In the genomic region with DNA sequence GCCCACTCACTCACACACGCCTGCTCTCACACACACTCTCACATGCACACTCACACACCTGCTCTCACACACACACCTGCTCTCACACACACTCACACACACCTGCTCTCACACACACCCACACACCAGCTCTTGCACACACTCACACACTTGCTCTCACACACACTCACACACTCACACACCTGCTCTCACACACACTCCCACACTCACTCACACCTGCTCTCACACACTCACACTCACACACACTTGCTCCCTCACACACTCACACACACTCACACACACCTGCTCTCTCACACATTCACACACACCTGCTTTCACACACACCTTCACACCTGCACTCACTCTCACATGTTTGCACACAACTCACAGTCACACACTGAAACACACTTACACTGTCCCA, we compare ENCODE assay signal across 17 cellular contexts. TPM values are rescaled to one million over a fixed set of nuclear protein-coding genes. Genes with fewer than 3 reads are reported as not detected.
A peak's percentile ranks its signal among the peaks of the same experiment; 100 is the strongest.
DNase-seq lines count a peak whose midpoint lies in the region; ATAC-seq and TF ChIP-seq lines count a peak whose summit lies in the region.
"Had no signal": no experiment of that assay in that cellular context is flagged by ENCODE, and none has a peak within 500 bp of the region (broad histone marks: within the 10 kb centered on the region; RNA-seq: fewer than 3 reads in every experiment).

No MANE protein-coding gene starts in this region.

- peaks cover 4% of the 10 kb centered on the region; the same call in 1 of the 2 replicates for H3K36me3 Mint-ChIP-seq in WTC11

- H3K4me3 ChIP-seq in HEK293 (ENCODE audit: low read depth, low read length) = no peak overlapping the region
- H3K4me3 ChIP-seq in osteoblast (ENCODE audit: insufficient read depth, low read length) = no peak overlapping the region
- H3K4me3 ChIP-seq: HAP-1, Peyer's patch, SJSA1 had no signal

- no peaks in the 10 kb centered on the region for H4K20me1 ChIP-seq in osteoblast (ENCODE audit: insufficient read depth, low read length)

- peaks cover 6% of the 10 kb centered on the region for H3K27me3 ChIP-seq in osteoblast (ENCODE audit: insufficient read depth, low read length)
- H3K27me3 ChIP-seq: Peyer's patch had no signal

- H3K4me1 ChIP-seq in HEK293 (ENCODE audit: control insufficient read depth, insufficient read depth, low read length) = no peaks in the 10 kb centered on the region
- H3K4me1 ChIP-seq in osteoblast (ENCODE audit: insufficient read depth, low read length) = peaks cover 6% of the 10 kb centered on the region
- H3K4me1 ChIP-seq: HAP-1, Peyer's patch, SJSA1 had no signal

- no peak for ATAC-seq in WTC11
- ATAC-seq in GM19463 (IDR thresholded peaks at IDR 0.05; ENCODE audit: unreplicated experiment) = no peak

- no peak overlapping the region for H3K4me3 Mint-ChIP-seq in WTC11

- H3K27ac ChIP-seq in HEK293 (ENCODE audit: extremely low read depth, low read depth, low read length) = no peak overlapping the region
- H3K27ac ChIP-seq in osteoblast (ENCODE audit: low read depth, low read length) = no peak overlapping the region
- H3K27ac ChIP-seq: C4-2B, HL-60, Peyer's patch, SJSA1 had no signal

- CTCF ChIA-PET in HEK293 (lab: Yijun Ruan, JAX) (no interaction called here), WTC11 (lab: Charles Lee) (no interaction called here)

- H2AFZ ChIP-seq in osteoblast (ENCODE audit: low read length) = no peak overlapping the region

- H3K27ac Mint-ChIP-seq in WTC11 = no peak overlapping the region

- H3K36me3 ChIP-seq in HEK293 (ENCODE audit: control insufficient read depth in 2 of 2, insufficient read depth in 1 of 2, low read length in 2 of 2) (no peaks in the 10 kb centered on the region), osteoblast (ENCODE audit: insufficient read depth, low read length) (no peaks in the 10 kb centered on the region)
- H3K36me3 ChIP-seq: HAP-1, Peyer's patch, SJSA1 had no signal

- H3K27me3 Mint-ChIP-seq in WTC11 (ENCODE audit: low read depth) = peaks cover 40% of the 10 kb centered on the region

- H3K4me2 ChIP-seq in osteoblast (ENCODE audit: insufficient read depth, low read length) = no peak overlapping the region

- H3K4me1 Mint-ChIP-seq in WTC11 = peaks cover 18% of the 10 kb centered on the region

- POLR2A ChIA-PET in HEK293 (lab: Yijun Ruan, JAX) (no interaction called here), WTC11 (lab: Charles Lee) (no interaction called here)

- H3K9me3 Mint-ChIP-seq in WTC11 = peaks cover 13% of the 10 kb centered on the region

- TF ChIP-seq CTCF in HEK293 (tag by site-specific recombination; IDR thresholded peaks at IDR 0.05) (no peak), WTC11 (IDR thresholded peaks at IDR 0.05) (no peak), osteoblast (IDR thresholded peaks at IDR 0.05; ENCODE audit: extremely low read depth, low read depth, low read length) (no peak)

- no peak for DNase-seq in WTC11 (ENCODE audit: low spot score)
- DNase-seq in osteoblast (ENCODE audit: insufficient read length, low spot score, missing footprints) = peak; percentile 13
- DNase-seq in NCI-H2029 treated with DMSO at 0.1 percent for 48 hours (lab: John Stamatoyannopoulos, UW) = no peak
- DNase-seq: ACHN, DMS79 treated with DMSO at 0.1 percent for 48 hours, NCI-H1105, NCI-H2081 treated with DMSO at 0.1 percent for 48 hours, Peyer's patch had no signal

- H3K79me2 ChIP-seq in osteoblast (ENCODE audit: insufficient read depth, low read length) = no peaks in the 10 kb centered on the region

- H3K9me3 ChIP-seq in HEK293 (ENCODE audit: control insufficient read depth, insufficient read depth, low read depth, low read length) (no peaks in the 10 kb centered on the region), osteoblast (ENCODE audit: low read depth, low read length) (no peaks in the 10 kb centered on the region)
- H3K9me3 ChIP-seq: HAP-1, Peyer's patch, SJSA1 had no signal

TF ChIP-seq in HEK293, 187 proteins besides CTCF, POLR2A, EP300 and RAD21:
- TF ChIP-seq, protein P1, sequence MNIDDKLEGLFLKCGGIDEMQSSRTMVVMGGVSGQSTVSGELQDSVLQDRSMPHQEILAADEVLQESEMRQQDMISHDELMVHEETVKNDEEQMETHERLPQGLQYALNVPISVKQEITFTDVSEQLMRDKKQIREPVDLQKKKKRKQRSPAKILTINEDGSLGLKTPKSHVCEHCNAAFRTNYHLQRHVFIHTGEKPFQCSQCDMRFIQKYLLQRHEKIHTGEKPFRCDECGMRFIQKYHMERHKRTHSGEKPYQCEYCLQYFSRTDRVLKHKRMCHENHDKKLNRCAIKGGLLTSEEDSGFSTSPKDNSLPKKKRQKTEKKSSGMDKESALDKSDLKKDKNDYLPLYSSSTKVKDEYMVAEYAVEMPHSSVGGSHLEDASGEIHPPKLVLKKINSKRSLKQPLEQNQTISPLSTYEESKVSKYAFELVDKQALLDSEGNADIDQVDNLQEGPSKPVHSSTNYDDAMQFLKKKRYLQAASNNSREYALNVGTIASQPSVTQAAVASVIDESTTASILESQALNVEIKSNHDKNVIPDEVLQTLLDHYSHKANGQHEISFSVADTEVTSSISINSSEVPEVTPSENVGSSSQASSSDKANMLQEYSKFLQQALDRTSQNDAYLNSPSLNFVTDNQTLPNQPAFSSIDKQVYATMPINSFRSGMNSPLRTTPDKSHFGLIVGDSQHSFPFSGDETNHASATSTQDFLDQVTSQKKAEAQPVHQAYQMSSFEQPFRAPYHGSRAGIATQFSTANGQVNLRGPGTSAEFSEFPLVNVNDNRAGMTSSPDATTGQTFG (tag by site-specific recombination; IDR thresholded peaks at IDR 0.05; ENCODE audit: borderline replicate concordance) = 0 out of 2 replicates have a peak, but pooled peaks have one; percentile 25
- TF ChIP-seq ZNF529 (tag by site-specific recombination; IDR thresholded peaks at IDR 0.05; ENCODE audit: insufficient replicate concordance) (no peak), PRDM1 (tag by site-specific recombination; IDR thresholded peaks at IDR 0.05) (peak; percentile 34; the same call in 1 of the 2 replicates), ZNF549 (tag by site-specific recombination; IDR thresholded peaks at IDR 0.05) (no peak), ZFHX2 (tag by site-specific recombination; conservative IDR thresholded peaks at IDR 0.05) (0 out of 2 replicates have a peak, but pooled peaks have one; percentile 19), ZNF701 (tag by site-specific recombination; IDR thresholded peaks at IDR 0.05) (no peak)
TF ChIP-seq in HEK293: peak in this region for 3.

TF ChIP-seq in WTC11, 78 proteins besides CTCF, POLR2A, EP300 and RAD21:
- TF ChIP-seq, protein P2, sequence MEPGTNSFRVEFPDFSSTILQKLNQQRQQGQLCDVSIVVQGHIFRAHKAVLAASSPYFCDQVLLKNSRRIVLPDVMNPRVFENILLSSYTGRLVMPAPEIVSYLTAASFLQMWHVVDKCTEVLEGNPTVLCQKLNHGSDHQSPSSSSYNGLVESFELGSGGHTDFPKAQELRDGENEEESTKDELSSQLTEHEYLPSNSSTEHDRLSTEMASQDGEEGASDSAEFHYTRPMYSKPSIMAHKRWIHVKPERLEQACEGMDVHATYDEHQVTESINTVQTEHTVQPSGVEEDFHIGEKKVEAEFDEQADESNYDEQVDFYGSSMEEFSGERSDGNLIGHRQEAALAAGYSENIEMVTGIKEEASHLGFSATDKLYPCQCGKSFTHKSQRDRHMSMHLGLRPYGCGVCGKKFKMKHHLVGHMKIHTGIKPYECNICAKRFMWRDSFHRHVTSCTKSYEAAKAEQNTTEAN (CRISPR knock-in tag; IDR thresholded peaks at IDR 0.05) = peak; percentile 60; the same call in 1 of the 2 replicates
- TF ChIP-seq SOX15 (CRISPR knock-in tag; IDR thresholded peaks at IDR 0.05) = no peak

RNA-seq across cellular contexts. Expression of a gene that starts 4.0 kb away (rescaled TPM):
- total RNA-seq in WTC11 (2021) (not detected in 3 replicates), osteoblast (not detected in 2 replicates)
- total RNA-seq: HT1080, LHCN-M2, NCI-H460, Peyer's patch, SJSA1 had no signal

RNA-seq across cellular contexts. Expression of a gene that starts 17.4 kb away (rescaled TPM):
- total RNA-seq in WTC11 (2021) = not detected in 3 replicates
- under 0.01 TPM in 1 of 2 replicates, not detected in the other for total RNA-seq in osteoblast
- total RNA-seq: LHCN-M2, Peyer's patch, SJSA1 had no signal

RNA-seq across cellular contexts. Expression of a gene that starts 28.7 kb away (rescaled TPM):
- not detected in 3 replicates for total RNA-seq in WTC11 (2021)
- total RNA-seq in osteoblast = not detected in 2 replicates
- total RNA-seq: HT1080, LHCN-M2, NCI-H460, Peyer's patch, SJSA1 had no signal

RNA-seq across cellular contexts. Expression of a gene that starts 32.1 kb away (rescaled TPM):
- total RNA-seq in WTC11 (2021) = not detected in 3 replicates
- total RNA-seq in osteoblast = not detected in 2 replicates
- total RNA-seq: HT1080, LHCN-M2, NCI-H460, Peyer's patch, SJSA1 had no signal
